In the genomic region with DNA sequence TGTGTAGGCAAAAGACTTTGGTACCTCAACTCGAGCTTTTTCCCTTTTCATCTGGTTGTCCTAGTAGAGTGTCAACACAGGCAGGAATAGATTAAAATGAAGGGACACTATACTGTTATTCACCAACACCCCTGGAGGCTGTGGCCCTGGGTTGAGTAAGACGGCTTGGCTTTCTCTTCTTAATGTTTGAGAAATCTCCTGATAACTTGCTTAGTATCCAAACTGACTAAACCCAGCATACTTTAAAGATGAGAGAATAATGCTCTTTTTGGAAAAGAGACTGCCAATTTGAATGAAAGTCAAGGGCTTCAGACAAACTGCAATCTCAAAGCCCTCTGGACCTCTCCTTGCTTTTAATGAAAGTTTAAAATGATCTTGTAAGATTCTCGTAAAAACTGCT, we compare ENCODE assay signal across 1 cellular context.
TF ChIP-seq lines count a peak whose summit lies in the region.

No MANE protein-coding gene starts in this region.

TF ChIP-seq in WTC11, 78 proteins besides CTCF, POLR2A, EP300 and RAD21 (continued from another document):
- no peak for TF ChIP-seq E2F1 (CRISPR knock-in tag; IDR thresholded peaks at IDR 0.05)
- no peak for TF ChIP-seq ATF1 (CRISPR knock-in tag; IDR thresholded peaks at IDR 0.05)
- TF ChIP-seq E2F4 (CRISPR knock-in tag; IDR thresholded peaks at IDR 0.05; ENCODE audit: borderline replicate concordance, low read depth) = no peak
- TF ChIP-seq HMGA2 (CRISPR knock-in tag; IDR thresholded peaks at IDR 0.05) = no peak
